8 cellular contexts compared by ENCODE assay signal in the genomic region with DNA sequence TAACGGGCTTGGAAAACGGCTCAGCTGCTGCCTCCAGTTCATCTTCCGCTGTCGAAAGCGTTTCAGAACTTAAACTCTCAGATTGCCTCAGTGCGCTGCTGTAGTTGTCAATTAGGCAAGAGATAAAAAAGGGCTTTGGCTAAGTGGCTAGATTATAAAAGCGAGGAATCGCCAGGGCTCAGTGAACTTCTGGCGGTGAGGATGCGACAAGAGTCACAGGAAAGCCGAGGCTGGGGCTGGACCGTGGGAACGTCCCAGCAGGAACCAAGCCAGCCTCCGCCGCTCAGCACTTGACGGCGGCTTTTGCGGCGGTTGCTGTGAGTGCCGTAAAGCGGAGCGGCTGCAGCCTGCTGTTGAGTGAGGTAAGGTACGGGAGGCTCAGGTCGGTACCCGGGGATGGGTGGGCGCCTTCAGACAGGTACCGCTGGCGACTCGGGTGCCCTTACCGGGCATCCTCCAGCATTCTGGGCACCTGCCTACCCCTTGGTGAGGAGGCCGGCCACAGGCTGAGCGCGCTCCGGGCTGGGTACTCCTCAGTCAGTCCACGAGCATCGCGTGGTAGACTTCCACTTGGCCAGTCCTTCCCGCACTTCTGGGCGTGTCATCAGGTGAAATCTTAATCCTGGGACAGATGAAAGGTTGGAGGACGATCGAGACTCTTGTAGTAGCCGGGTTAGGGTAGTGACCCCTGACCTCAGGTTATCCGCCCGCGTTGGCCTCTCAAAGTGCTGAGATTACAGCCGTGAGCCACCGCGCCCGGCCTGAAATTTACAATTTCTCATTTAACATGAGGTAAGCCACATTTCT. TPM values are rescaled to one million over a fixed set of nuclear protein-coding genes. Genes with fewer than 3 reads are reported as not detected.
DNase-seq lines count a peak whose midpoint lies in the region; ATAC-seq and TF ChIP-seq lines count a peak whose summit lies in the region.

FKTN (plus strand) TSS at position 328 of the 807 bp plus-strand sequence. CDS start 16,902 bp downstream, outside the sequence.

- peak; percentile 98 for ATAC-seq in GM21528 (IDR thresholded peaks at IDR 0.05; ENCODE audit: low FRiP score, unreplicated experiment)

- H3K4me1 ChIP-seq in esophagus muscularis mucosa = peaks cover 11 to 24% (median 12%) of the 10 kb centered on the region in 4 donors

- peak within 1 kb of the TSS; percentile 75 to 90 (median 82) for H3K4me3 ChIP-seq in esophagus muscularis mucosa

- peak within 1 kb of the TSS; percentile 94 for H3K4me3 Mint-ChIP-seq in activated T-cell treated with anti-CD3 and anti-CD28 coated beads, Interleukin-2, amount 50 U/mL, for 24 hours

- under 1% methylated on average over 44 of the region's 49 CpGs for WGBS in esophagus muscularis mucosa

- H3K9me3 ChIP-seq in esophagus muscularis mucosa = no peaks in the 10 kb centered on the region

- H3K27me3 ChIP-seq in esophagus muscularis mucosa = no peaks in the 10 kb centered on the region

- intact Hi-C loops in esophagus muscularis mucosa (cut with DNase I) = no loop called here

- H3K36me3 Mint-ChIP-seq in activated T-cell treated with anti-CD3 and anti-CD28 coated beads, Interleukin-2, amount 50 U/mL, for 24 hours (ENCODE audit: low read depth) = peaks cover 44% of the 10 kb centered on the region

- no peak for TF ChIP-seq EP300 in esophagus muscularis mucosa (IDR thresholded peaks at IDR 0.05)

- H3K36me3 ChIP-seq in esophagus muscularis mucosa = peaks cover 0 to 7% (median 3%) of the 10 kb centered on the region in 4 donors

- DNase-seq in DMS153 treated with DMSO at 0.1 percent for 48 hours (lab: John Stamatoyannopoulos, UW; ENCODE audit: unreplicated experiment) (peak; percentile 61), HuH-7.5 (ENCODE audit: low spot score) (peak; percentile 71), esophagus muscularis mucosa (ENCODE audit: extremely low spot score) (peak; percentile 95), myocyte (ENCODE audit: low read depth) (peak; percentile 90)
- DNase-seq in activated T-cell treated with anti-CD3 and anti-CD28 coated beads, Interleukin-2, amount 50 U/mL, for 24 hours = peak; percentile 88
- DNase-seq in stimulated activated CD8-positive, alpha-beta memory T cell treated with anti-CD3 and anti-CD28 coated beads, Interleukin-7, amount 100 ng/mL, for 48 hours (ENCODE audit: extremely low read depth in 1 of 2, low read depth in 1 of 2) = peak; percentile 63 to 72

- no peaks in the 10 kb centered on the region for H3K27me3 Mint-ChIP-seq in activated T-cell treated with anti-CD3 and anti-CD28 coated beads, Interleukin-2, amount 50 U/mL, for 24 hours

- peaks cover 5% of the 10 kb centered on the region for H3K9me3 Mint-ChIP-seq in activated T-cell treated with anti-CD3 and anti-CD28 coated beads, Interleukin-2, amount 50 U/mL, for 24 hours

- TF ChIP-seq POLR2A in esophagus muscularis mucosa (IDR thresholded peaks at IDR 0.05; ENCODE audit: low read depth) = no peak

- peaks cover 22% of the 10 kb centered on the region for H3K4me1 Mint-ChIP-seq in activated T-cell treated with anti-CD3 and anti-CD28 coated beads, Interleukin-2, amount 50 U/mL, for 24 hours (ENCODE audit: low read depth)

- peak in 1 of 3 experiments; percentile 7 for TF ChIP-seq CTCF in esophagus muscularis mucosa (IDR thresholded peaks at IDR 0.05)

- peak within 1 kb of the TSS; percentile 88 for H3K27ac Mint-ChIP-seq in activated T-cell treated with anti-CD3 and anti-CD28 coated beads, Interleukin-2, amount 50 U/mL, for 24 hours

- H3K27ac ChIP-seq in esophagus muscularis mucosa (replicated peaks in 1 of 4) = peak within 1 kb of the TSS; percentile 47 to 71 (median 67)

TF ChIP-seq in PFSK-1, 5 proteins besides CTCF, POLR2A, EP300 and RAD21:
- TF ChIP-seq, protein P1, sequence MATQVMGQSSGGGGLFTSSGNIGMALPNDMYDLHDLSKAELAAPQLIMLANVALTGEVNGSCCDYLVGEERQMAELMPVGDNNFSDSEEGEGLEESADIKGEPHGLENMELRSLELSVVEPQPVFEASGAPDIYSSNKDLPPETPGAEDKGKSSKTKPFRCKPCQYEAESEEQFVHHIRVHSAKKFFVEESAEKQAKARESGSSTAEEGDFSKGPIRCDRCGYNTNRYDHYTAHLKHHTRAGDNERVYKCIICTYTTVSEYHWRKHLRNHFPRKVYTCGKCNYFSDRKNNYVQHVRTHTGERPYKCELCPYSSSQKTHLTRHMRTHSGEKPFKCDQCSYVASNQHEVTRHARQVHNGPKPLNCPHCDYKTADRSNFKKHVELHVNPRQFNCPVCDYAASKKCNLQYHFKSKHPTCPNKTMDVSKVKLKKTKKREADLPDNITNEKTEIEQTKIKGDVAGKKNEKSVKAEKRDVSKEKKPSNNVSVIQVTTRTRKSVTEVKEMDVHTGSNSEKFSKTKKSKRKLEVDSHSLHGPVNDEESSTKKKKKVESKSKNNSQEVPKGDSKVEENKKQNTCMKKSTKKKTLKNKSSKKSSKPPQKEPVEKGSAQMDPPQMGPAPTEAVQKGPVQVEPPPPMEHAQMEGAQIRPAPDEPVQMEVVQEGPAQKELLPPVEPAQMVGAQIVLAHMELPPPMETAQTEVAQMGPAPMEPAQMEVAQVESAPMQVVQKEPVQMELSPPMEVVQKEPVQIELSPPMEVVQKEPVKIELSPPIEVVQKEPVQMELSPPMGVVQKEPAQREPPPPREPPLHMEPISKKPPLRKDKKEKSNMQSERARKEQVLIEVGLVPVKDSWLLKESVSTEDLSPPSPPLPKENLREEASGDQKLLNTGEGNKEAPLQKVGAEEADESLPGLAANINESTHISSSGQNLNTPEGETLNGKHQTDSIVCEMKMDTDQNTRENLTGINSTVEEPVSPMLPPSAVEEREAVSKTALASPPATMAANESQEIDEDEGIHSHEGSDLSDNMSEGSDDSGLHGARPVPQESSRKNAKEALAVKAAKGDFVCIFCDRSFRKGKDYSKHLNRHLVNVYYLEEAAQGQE (IDR thresholded peaks at IDR 0.05; ENCODE audit: insufficient read depth in 1 of 2, low read depth in 2 of 2, low read length in 2 of 2) = peak in 1 of 2 experiments; percentile 59; a peak in 1 of 4 replicates
- TF ChIP-seq TAF1 (IDR thresholded peaks at IDR 0.05; ENCODE audit: borderline replicate concordance, insufficient read depth, low read length) (peak; percentile 87; the same call in 1 of the 2 replicates), FOXP2 (optimal IDR thresholded peaks at IDR 0.05; ENCODE audit: borderline replicate concordance, extremely low read depth, extremely low read length, insufficient read depth) (no peak), SIN3A (IDR thresholded peaks at IDR 0.05; ENCODE audit: borderline replicate concordance, insufficient read depth, low read length) (0 out of 2 replicates have a peak, but pooled peaks have one; percentile 71), POLR2AphosphoS5 (IDR thresholded peaks at IDR 0.05; ENCODE audit: low read depth, low read length) (peak; percentile 83)

RNA-seq across cellular contexts. Expression of gene FKTN, which starts in this region (rescaled TPM):
- polyA plus RNA-seq in PFSK-1 (2012; ENCODE audit: insufficient read length, low read depth) = 3.8 TPM
- 10 to 100 TPM in 3 of 4 donors, 1 to 10 TPM in 1; 5.1 to 21.3 (median 14.7) TPM for total RNA-seq in esophagus muscularis mucosa
- 15.7 and 27.2 TPM in 2 replicates for total RNA-seq in myocyte
- polyA plus RNA-seq in myocyte (2012) = 7.0 TPM

Comparison
In these comparisons a context has a peak if more than half of its experiments do, and no peak if none do; other contexts are left out.
1. Peak in every context shown above with its lines: DNase-seq, ATAC-seq, H3K4me3 ChIP-seq and H3K27ac ChIP-seq.